Comparison of ENCODE assay signal across 9 cellular contexts in genomic region chr1:159798893-159799292, GRCh38. TPM values are rescaled to one million over a fixed set of nuclear protein-coding genes. Genes with fewer than 3 reads are reported as not detected.
A peak's percentile ranks its signal among the peaks of the same experiment; 100 is the strongest.
DNase-seq lines count a peak whose midpoint lies in the region; ATAC-seq and TF ChIP-seq lines count a peak whose summit lies in the region.
"Had no signal": no experiment of that assay in that cellular context is flagged by ENCODE, and none has a peak within 500 bp of the region (broad histone marks: within the 10 kb centered on the region; RNA-seq: fewer than 3 reads in every experiment).

No MANE protein-coding gene starts in this region.

- TF ChIP-seq CTCF in mucosa of descending colon (IDR thresholded peaks at IDR 0.05) = peak; percentile 47
- TF ChIP-seq CTCF in thyroid gland (IDR thresholded peaks at IDR 0.05) = peak in 5 of 6 experiments; percentile 19 to 71 (median 57)

- no peaks in the 10 kb centered on the region for H3K9me3 ChIP-seq in mucosa of descending colon
- H3K9me3 ChIP-seq in thyroid gland = no peaks in the 10 kb centered on the region

- 5 to 6% methylated on average over 2 of the region's 2 CpGs for WGBS in thyroid gland, 2 donors

- H3K36me3 ChIP-seq in mucosa of descending colon (ENCODE audit: low read depth) (no peaks in the 10 kb centered on the region), thyroid gland (no peaks in the 10 kb centered on the region)

- intact Hi-C loops in mucosa of descending colon (cut with DNase I, micrococcal nuclease) = loop anchor here (1.0 to 10.0 kb wide), 3 partner anchors 92 to 206 kb away; no protein-coding TSS in a partner anchor
- intact Hi-C loops in thyroid gland (cut with DNase I) = loop anchor here (2.0 to 10.0 kb wide), 2 partner anchors 92 to 216 kb away; no protein-coding TSS in a partner anchor

- H3K4me3 ChIP-seq in mucosa of descending colon (no peak overlapping the region), thyroid gland (replicated peaks in 1 of 3) (no peak overlapping the region)

- peak; percentile 41 for ATAC-seq in HG03565 (IDR thresholded peaks at IDR 0.05; ENCODE audit: unreplicated experiment)
- ATAC-seq in mucosa of descending colon = peak; percentile 93
- ATAC-seq in HG03196 (IDR thresholded peaks at IDR 0.05; ENCODE audit: unreplicated experiment) = no peak

- TF ChIP-seq POLR2A in thyroid gland (IDR thresholded peaks at IDR 0.05) = no peak

- H3K27ac ChIP-seq in thyroid gland = peak overlapping the region in 2 of 3 donors; percentile 25 to 53

- DNase-seq in COLO668 (lab: John Stamatoyannopoulos, UW; ENCODE audit: unreplicated experiment) (peak; percentile 73), NCI-H510A treated with DMSO at 0.1 percent for 48 hours (lab: John Stamatoyannopoulos, UW) (peak; percentile 90), epidermal melanocyte (ENCODE audit: insufficient read length, low spot score) (peak; percentile 77), mucosa of descending colon (peak in 2 of 3 donors; percentile 51 to 87), thyroid gland (peak; percentile 53 to 62)
- DNase-seq in activated CD4-positive, alpha-beta T cell treated with anti-CD3 and anti-CD28 coated beads for 48 hours = peak; percentile 48

- H3K27me3 ChIP-seq in thyroid gland = no peaks in the 10 kb centered on the region

- H3K4me1 ChIP-seq in mucosa of descending colon (ENCODE audit: low read depth) = no peaks in the 10 kb centered on the region
- peaks cover 7 to 15% of the 10 kb centered on the region in 2 donors for H3K4me1 ChIP-seq in thyroid gland

RNA-seq across cellular contexts. Expression of gene FCRL6, which starts 3.3 kb away (rescaled TPM):
- total RNA-seq in mucosa of descending colon (under 1 TPM; 0.38 to 0.82 (median 0.41) TPM), thyroid gland (1 to 10 TPM in 1 of 4 donors, under 1 TPM in 1, not detected in 2; 0.71 to 1.1 TPM)
- total RNA-seq: T-helper 2 cell treated with Interferon-gamma antibody and Interleukin-4, amounts not matched to agents 100 ng/mL and 5 ng/mL, for 36 hours had no signal

RNA-seq across cellular contexts. Expression of gene DUSP23, which starts 18.1 kb away (rescaled TPM):
- 10 to 100 TPM; 33.6 to 58.5 (median 48.8) TPM for total RNA-seq in mucosa of descending colon
- total RNA-seq in thyroid gland = 100 to 1,000 TPM in 2 of 4 donors, 10 to 100 TPM in 2; 97.3 to 183 (median 99.9) TPM

RNA-seq across cellular contexts. Expression of gene SLAMF8, which starts 27.8 kb away (rescaled TPM):
- 1 to 10 TPM; 1.7 to 8.7 (median 5.9) TPM for total RNA-seq in mucosa of descending colon
- total RNA-seq in thyroid gland = 1 to 10 TPM; 1.6 to 6.3 (median 2.1) TPM
